13 cellular contexts compared by ENCODE assay signal in genomic region chr10:35781643-35782035, GRCh38.
A peak's percentile ranks its signal among the peaks of the same experiment; 100 is the strongest.
DNase-seq lines count a peak whose midpoint lies in the region; ATAC-seq, FAIRE-seq and TF ChIP-seq lines count a peak whose summit lies in the region.
"Had no signal": no experiment of that assay in that cellular context is flagged by ENCODE, and none has a peak within 500 bp of the region (broad histone marks: within the 10 kb centered on the region; RNA-seq: fewer than 3 reads in every experiment).

No MANE protein-coding gene starts in this region.

- no peak overlapping the region for H4K5ac ChIP-seq in H1 (ENCODE audit: insufficient read length, low read depth, low read length)

- H2BK5ac ChIP-seq in H1 (ENCODE audit: low read depth, low read length) = no peak overlapping the region

- H3K9ac ChIP-seq in SK-N-SH = no peak overlapping the region
- H3K9ac ChIP-seq in H1 (replicated peaks in 1 of 4; ENCODE audit: extremely low read depth in 1 of 4, low read depth in 3 of 4, low read length in 3 of 4) = no peak overlapping the region

- no peaks in the 10 kb centered on the region for H3K9me3 ChIP-seq in SK-N-SH
- H3K9me3 ChIP-seq in H1 (ENCODE audit: insufficient read depth in 2 of 2, low read depth in 1 of 2, low read length in 1 of 2) = no peaks in the 10 kb centered on the region

- H3F3A ChIP-seq in SK-N-SH (replicated peaks; ENCODE audit: insufficient read depth) = peaks cover 5% of the 10 kb centered on the region

- H3K4me3 ChIP-seq in SK-N-SH (ENCODE audit: low read depth in 2 of 2, low read length in 1 of 2) (no peak overlapping the region), H1 (ENCODE audit: extremely low read depth in 1 of 4, insufficient read depth in 2 of 4, low read depth in 3 of 4, low read length in 4 of 4) (no peak overlapping the region)
- H3K4me3 ChIP-seq: spleen had no signal

- no peak overlapping the region for H3K4me2 ChIP-seq in SK-N-SH
- no peak overlapping the region for H3K4me2 ChIP-seq in H1 (ENCODE audit: insufficient read depth in 1 of 2, low read depth in 2 of 2, low read length in 2 of 2)

- no peaks in the 10 kb centered on the region for H4K20me1 ChIP-seq in SK-N-SH (ENCODE audit: insufficient read depth)
- H4K20me1 ChIP-seq in H1 (replicated peaks in 1 of 2; ENCODE audit: control insufficient read depth in 1 of 2, insufficient read depth in 2 of 2, low read length in 2 of 2) = no peaks in the 10 kb centered on the region

- H4K8ac ChIP-seq in H1 (ENCODE audit: extremely low read depth, insufficient read depth, low read length) = no peak overlapping the region

- POLR2A ChIA-PET in SK-N-SH (lab: Yijun Ruan, JAX) (no interaction called here), H1 (lab: Charles Lee; ENCODE audit: partially characterized antibody) (interaction anchor here (0.8 kb wide), 1 partner anchor 8 kb away, joined by 4 read pairs; no protein-coding TSS in a partner anchor)

- TF ChIP-seq CTCF in SK-N-SH (IDR thresholded peaks at IDR 0.05) (peak; percentile 30), H1 (IDR thresholded peaks at IDR 0.05; ENCODE audit: control extremely low read depth in 1 of 3, insufficient read depth in 1 of 3, low read depth in 1 of 3, low read length in 3 of 3) (peak; percentile 35 to 55 (median 50)), progenitor cell of endocrine pancreas (IDR thresholded peaks at IDR 0.05; ENCODE audit: unreplicated experiment) (peak; percentile 53)

- no peaks in the 10 kb centered on the region for H3K79me1 ChIP-seq in H1 (ENCODE audit: low read depth, low read length)

- no peaks in the 10 kb centered on the region for H3K79me2 ChIP-seq in SK-N-SH (ENCODE audit: insufficient read depth)
- no peaks in the 10 kb centered on the region for H3K79me2 ChIP-seq in H1 (ENCODE audit: control insufficient read depth in 1 of 2, insufficient read depth in 2 of 2, low read length in 2 of 2)

- H2AK5ac ChIP-seq in H1 (ENCODE audit: low read depth, low read length) = no peak overlapping the region

- no peak overlapping the region for H2BK20ac ChIP-seq in H1 (ENCODE audit: low read length)

- H3K27ac Mint-ChIP-seq in progenitor cell of endocrine pancreas = no peak overlapping the region
- H3K27ac Mint-ChIP-seq in activated CD8-positive, alpha-beta memory T cell treated with anti-CD3 and anti-CD28 coated beads, Interleukin-2, amount 10 ng/mL, durations not matched to agents 7 days and 5 days = no peak overlapping the region
- H3K27ac Mint-ChIP-seq: brain had no signal

- H3K9me2 ChIP-seq in SK-N-SH = no peaks in the 10 kb centered on the region

- TF ChIP-seq POLR2A in H1 (IDR thresholded peaks at IDR 0.05; ENCODE audit: control extremely low read depth in 1 of 2, low read depth in 2 of 2, low read length in 2 of 2) (no peak), H54 (IDR thresholded peaks at IDR 0.05; ENCODE audit: low read depth, low read length) (no peak)

- H3K27me3 ChIP-seq in SK-N-SH (ENCODE audit: insufficient read depth) = no peaks in the 10 kb centered on the region
- H3K27me3 ChIP-seq in H1 (replicated peaks in 1 of 4; ENCODE audit: control insufficient read depth in 3 of 4, extremely low read depth in 1 of 4, insufficient read depth in 3 of 4, low read length in 3 of 4) = no peaks in the 10 kb centered on the region
- H3K27me3 ChIP-seq: spleen had no signal

- H3K36me3 ChIP-seq in SK-N-SH (replicated peaks in 1 of 2; ENCODE audit: control insufficient read depth in 1 of 2, insufficient read depth in 2 of 2, low read length in 1 of 2) (no peaks in the 10 kb centered on the region), H1 (ENCODE audit: control insufficient read depth in 2 of 4, insufficient read depth in 4 of 4, low read length in 3 of 4) (no peaks in the 10 kb centered on the region)
- H3K36me3 ChIP-seq: spleen had no signal

- H2BK120ac ChIP-seq in H1 (replicated peaks; ENCODE audit: low read depth, low read length) = no peak overlapping the region

- no peak overlapping the region for H2BK12ac ChIP-seq in H1 (ENCODE audit: low read depth, low read length)

- no peak overlapping the region for H3K4me3 Mint-ChIP-seq in progenitor cell of endocrine pancreas (ENCODE audit: low read depth)
- no peak overlapping the region for H3K4me3 Mint-ChIP-seq in activated CD8-positive, alpha-beta memory T cell treated with anti-CD3 and anti-CD28 coated beads, Interleukin-2, amount 10 ng/mL, durations not matched to agents 7 days and 5 days
- H3K4me3 Mint-ChIP-seq: brain had no signal

- peaks cover 2% of the 10 kb centered on the region for H3K9me3 Mint-ChIP-seq in progenitor cell of endocrine pancreas (ENCODE audit: low read depth)
- H3K9me3 Mint-ChIP-seq in activated CD8-positive, alpha-beta memory T cell treated with anti-CD3 and anti-CD28 coated beads, Interleukin-2, amount 10 ng/mL, durations not matched to agents 7 days and 5 days (ENCODE audit: low read depth) = no peaks in the 10 kb centered on the region

- CTCF ChIA-PET in SK-N-SH (lab: Yijun Ruan, JAX) = interaction anchor here (0.8 to 2.1 kb wide), 6 partner anchors 11 to 944 kb away, joined by 3 to 6 read pairs (median 4); no protein-coding TSS in a partner anchor
- CTCF ChIA-PET in H1 (lab: Charles Lee; ENCODE audit: partially characterized antibody) = interaction anchor here (0.6 to 3.1 kb wide), 29 partner anchors 9 to 998 kb away, joined by 3 to 21 read pairs (median 4); no protein-coding TSS in a partner anchor
- CTCF ChIA-PET in activated CD8-positive, alpha-beta memory T cell treated with anti-CD3 and anti-CD28 coated beads, Interleukin-2, amount 10 ng/mL, durations not matched to agents 7 days and 5 days (lab: Charles Lee) = interaction anchor here (0.7 kb wide), 1 partner anchor 141 kb away, joined by 3 read pairs; no protein-coding TSS in a partner anchor

- H3K23me2 ChIP-seq in H1 (ENCODE audit: low read depth, low read length) = no peaks in the 10 kb centered on the region

- no peak for ATAC-seq in SK-N-SH treated with all-trans-retinoic acid at 6 μM for 48 hours
- ATAC-seq in GM21825 (IDR thresholded peaks at IDR 0.05; ENCODE audit: unreplicated experiment) = no peak
- no peak for ATAC-seq in activated CD8-positive, alpha-beta memory T cell treated with anti-CD3 and anti-CD28 coated beads, Interleukin-2, amount 10 ng/mL, durations not matched to agents 7 days and 5 days

- no peaks in the 10 kb centered on the region for H3K27me3 Mint-ChIP-seq in progenitor cell of endocrine pancreas
- no peaks in the 10 kb centered on the region for H3K27me3 Mint-ChIP-seq in activated CD8-positive, alpha-beta memory T cell treated with anti-CD3 and anti-CD28 coated beads, Interleukin-2, amount 10 ng/mL, durations not matched to agents 7 days and 5 days

- H3K27ac ChIP-seq in SK-N-SH (ENCODE audit: low read depth in 2 of 2, low read length in 1 of 2) (no peak overlapping the region), H1 (ENCODE audit: low read depth, low read length) (no peak overlapping the region)
- H3K27ac ChIP-seq: spleen had no signal

- no peak overlapping the region for H3K56ac ChIP-seq in H1 (replicated peaks; ENCODE audit: insufficient read length, low read depth, low read length)

- TF ChIP-seq EP300 in SK-N-SH (IDR thresholded peaks at IDR 0.05; ENCODE audit: borderline replicate concordance in 1 of 2, low read depth in 1 of 2, low read length in 1 of 2) = no peak
- TF ChIP-seq EP300 in H1 (IDR thresholded peaks at IDR 0.05; ENCODE audit: borderline replicate concordance in 1 of 2, low read depth in 2 of 2, low read length in 2 of 2) = no peak

- H3K14ac ChIP-seq in H1 (ENCODE audit: insufficient read length) = no peak overlapping the region

- no peak overlapping the region for H3K4ac ChIP-seq in H1 (replicated peaks; ENCODE audit: insufficient read length, low read depth, low read length)

- FAIRE-seq in H1 (lab: Jason Lieb, UNC) (peak; percentile 19), H54 (lab: Jason Lieb, UNC) (no peak)
- FAIRE-seq: frontal cortex had no signal

- no peaks in the 10 kb centered on the region for H3K36me3 Mint-ChIP-seq in progenitor cell of endocrine pancreas (ENCODE audit: insufficient read depth)
- H3K36me3 Mint-ChIP-seq in activated CD8-positive, alpha-beta memory T cell treated with anti-CD3 and anti-CD28 coated beads, Interleukin-2, amount 10 ng/mL, durations not matched to agents 7 days and 5 days = no peaks in the 10 kb centered on the region
- H3K36me3 Mint-ChIP-seq: brain had no signal

- H3K18ac ChIP-seq in H1 (ENCODE audit: extremely low read depth, low read length) = no peak overlapping the region

- H3K23ac ChIP-seq in H1 (ENCODE audit: insufficient read length) = no peak overlapping the region

- 0 out of 2 replicates have a peak, but pooled peaks have one; percentile 5 for TF ChIP-seq RAD21 in SK-N-SH (IDR thresholded peaks at IDR 0.05; ENCODE audit: low read length)
- TF ChIP-seq RAD21 in H1 (IDR thresholded peaks at IDR 0.05 in 1 of 2, conservative IDR thresholded peaks at IDR 0.05 in 1 of 2; ENCODE audit: low read depth in 2 of 2, low read length in 2 of 2) = peak; percentile 57 to 65

- no peaks in the 10 kb centered on the region; a peak in 1 of 4 replicates for H3K4me1 ChIP-seq in SK-N-SH (ENCODE audit: control insufficient read depth in 1 of 2, insufficient read depth in 2 of 2, low read depth in 1 of 2, low read length in 1 of 2)
- H3K4me1 ChIP-seq in H1 (replicated peaks in 1 of 4; ENCODE audit: control insufficient read depth in 3 of 4, insufficient read depth in 4 of 4, low read length in 3 of 4) = peaks cover 0 to 9% (median 2%) of the 10 kb centered on the region in 4 experiments; a peak in 2 of 7 replicates

- WGBS in SK-N-SH (ENCODE audit: low lambda C conversion rate) = 55% methylated on average over 5 of the region's 5 CpGs
- 53% methylated on average over 5 of the region's 5 CpGs; no CpG with 5 or more reads in 1 of the 2 experiments for WGBS in H1 (ENCODE audit: extremely low coverage in 1 of 2, insufficient coverage in 1 of 2, insufficient read length in 1 of 2, insufficient replicate concordance in 2 of 2, low coverage in 1 of 2, low lambda C conversion rate in 2 of 2, missing lambda C conversion rate in 1 of 2), 2 experiments

- DNase-seq in SK-N-SH = peak; percentile 9
- peak; percentile 0 to 3 for DNase-seq in NCI-H526 (lab: John Stamatoyannopoulos, UW)
- DNase-seq in H1 (ENCODE audit: low read depth in 1 of 2, low spot score in 2 of 2) = peak in 1 of 2 experiments; percentile 58
- DNase-seq in progenitor cell of endocrine pancreas (ENCODE audit: low spot score, unreplicated experiment) = no peak
- DNase-seq in H54 (ENCODE audit: insufficient read length, low spot score) = no peak
- no peak for DNase-seq in activated CD8-positive, alpha-beta memory T cell treated with anti-CD3 and anti-CD28 coated beads, Interleukin-2, amount 10 ng/mL, durations not matched to agents 7 days and 5 days
- DNase-seq: NCI-H1048; spleen; stimulated activated naive CD4-positive, alpha-beta T cell treated with Interleukin-2 at 50 U/mL for 16 hours had no signal

- H3K4me1 Mint-ChIP-seq in progenitor cell of endocrine pancreas (ENCODE audit: low read depth) = peaks cover 42% of the 10 kb centered on the region
- no peaks in the 10 kb centered on the region for H3K4me1 Mint-ChIP-seq in activated CD8-positive, alpha-beta memory T cell treated with anti-CD3 and anti-CD28 coated beads, Interleukin-2, amount 10 ng/mL, durations not matched to agents 7 days and 5 days

- no peak overlapping the region for H2BK15ac ChIP-seq in H1 (ENCODE audit: low read length)

- H2AFZ ChIP-seq in SK-N-SH (ENCODE audit: low read depth) (no peak overlapping the region), H1 (ENCODE audit: low read length) (no peak overlapping the region)

- H4K91ac ChIP-seq in H1 (replicated peaks; ENCODE audit: insufficient read length, low read length) = no peak overlapping the region

Comparison
In these comparisons a context has a peak if more than half of its experiments do, and no peak if none do; other contexts are left out.
1. DNase-seq: peak in SK-N-SH (single experiment) and NCI-H526 (2 of 2); none in progenitor cell of endocrine pancreas (single experiment), H54 (single experiment) and activated CD8-positive, alpha-beta memory T cell treated with anti-CD3 and anti-CD28 coated beads, Interleukin-2, amount 10 ng/mL, durations not matched to agents 7 days and 5 days (single experiment).
2. Of the 17 proteins assayed by ChIP-seq in both H1 and SK-N-SH: peak only in H1: YY1; only in SK-N-SH: none; in both: CTCF and RAD21; in neither: 14.
3. Peak in every context shown above with its lines, with median percentiles within 50 percentile points of each other: CTCF ChIP-seq.